In genomic region chr5:18772475-18772874, GRCh38 we compare ENCODE assay signal across 10 cellular contexts.
DNase-seq lines count a peak whose midpoint lies in the region; ATAC-seq and TF ChIP-seq lines count a peak whose summit lies in the region.
"Had no signal": no experiment of that assay in that cellular context is flagged by ENCODE, and none has a peak within 500 bp of the region (broad histone marks: within the 10 kb centered on the region; RNA-seq: fewer than 3 reads in every experiment).

No MANE protein-coding gene starts in this region.

- TF ChIP-seq CTCF in chondrocyte (IDR thresholded peaks at IDR 0.05) (peak; percentile 66), dorsolateral prefrontal cortex (IDR thresholded peaks at IDR 0.05 in 54 of 56, conservative IDR thresholded peaks at IDR 0.05 in 2 of 56; ENCODE audit: low read depth in 1 of 56, partially characterized antibody in 56 of 56) (peak in 23 of 56 donors; percentile 6 to 43 (median 20))

- no peak overlapping the region for H3K27ac Mint-ChIP-seq in chondrocyte (ENCODE audit: unreplicated experiment)
- H3K27ac Mint-ChIP-seq: T-cell had no signal

- H3K4me1 Mint-ChIP-seq in chondrocyte (ENCODE audit: low read depth): no peaks in the 10 kb centered on the region

- H3K4me3 ChIP-seq in dorsolateral prefrontal cortex: no peak overlapping the region

- H3K27me3 ChIP-seq in dorsolateral prefrontal cortex: no peaks in the 10 kb centered on the region

- no peaks in the 10 kb centered on the region for H3K9me3 Mint-ChIP-seq in chondrocyte (ENCODE audit: low read depth)
- H3K9me3 Mint-ChIP-seq: T-cell had no signal

- H3K27ac ChIP-seq in dorsolateral prefrontal cortex: no peak overlapping the region

- H3K4me3 Mint-ChIP-seq in chondrocyte (ENCODE audit: unreplicated experiment): no peak overlapping the region
- H3K4me3 Mint-ChIP-seq: T-cell had no signal

- peaks cover 8% of the 10 kb centered on the region for H3K27me3 Mint-ChIP-seq in chondrocyte (ENCODE audit: low read depth)

- H3K36me3 Mint-ChIP-seq in chondrocyte (ENCODE audit: low read depth): no peaks in the 10 kb centered on the region
- H3K36me3 Mint-ChIP-seq: T-cell had no signal

- ATAC-seq in GM18868 (IDR thresholded peaks at IDR 0.05; ENCODE audit: unreplicated experiment): peak; percentile 84
- no peak for ATAC-seq in Right ventricle myocardium inferior

- intact Hi-C loops in dorsolateral prefrontal cortex (cut with DNase I) (no loop called here), Right ventricle myocardium inferior (cut with DNase I) (no loop called here)

- DNase-seq in A172 (ENCODE audit: low spot score): peak; percentile 66
- DNase-seq in NCI-H748 (lab: John Stamatoyannopoulos, UW; ENCODE audit: unreplicated experiment): peak; percentile 89
- no peak for DNase-seq in chondrocyte (ENCODE audit: low spot score)
- DNase-seq in DMS114 treated with DMSO at 0.1 percent for 48 hours (lab: John Stamatoyannopoulos, UW; ENCODE audit: unreplicated experiment): no peak
- no peak for DNase-seq in NCI-H524 treated with DMSO at 0.1 percent for 48 hours (lab: John Stamatoyannopoulos, UW)
- DNase-seq in dorsolateral prefrontal cortex: no peak
- no peak for DNase-seq in Right ventricle myocardium inferior (ENCODE audit: missing footprints)
- DNase-seq: EL, T-cell had no signal

Comparison
In these comparisons a context has a peak if more than half of its experiments do, and no peak if none do; other contexts are left out.
1. DNase-seq: peak in A172 (single experiment) and NCI-H748 (single experiment); none in chondrocyte (single experiment), DMS114 treated with DMSO at 0.1 percent for 48 hours (single experiment), NCI-H524 treated with DMSO at 0.1 percent for 48 hours (single experiment), dorsolateral prefrontal cortex (0 of 10) and Right ventricle myocardium inferior (single experiment).